1 cellular context compared by ENCODE assay signal in the genomic region with DNA sequence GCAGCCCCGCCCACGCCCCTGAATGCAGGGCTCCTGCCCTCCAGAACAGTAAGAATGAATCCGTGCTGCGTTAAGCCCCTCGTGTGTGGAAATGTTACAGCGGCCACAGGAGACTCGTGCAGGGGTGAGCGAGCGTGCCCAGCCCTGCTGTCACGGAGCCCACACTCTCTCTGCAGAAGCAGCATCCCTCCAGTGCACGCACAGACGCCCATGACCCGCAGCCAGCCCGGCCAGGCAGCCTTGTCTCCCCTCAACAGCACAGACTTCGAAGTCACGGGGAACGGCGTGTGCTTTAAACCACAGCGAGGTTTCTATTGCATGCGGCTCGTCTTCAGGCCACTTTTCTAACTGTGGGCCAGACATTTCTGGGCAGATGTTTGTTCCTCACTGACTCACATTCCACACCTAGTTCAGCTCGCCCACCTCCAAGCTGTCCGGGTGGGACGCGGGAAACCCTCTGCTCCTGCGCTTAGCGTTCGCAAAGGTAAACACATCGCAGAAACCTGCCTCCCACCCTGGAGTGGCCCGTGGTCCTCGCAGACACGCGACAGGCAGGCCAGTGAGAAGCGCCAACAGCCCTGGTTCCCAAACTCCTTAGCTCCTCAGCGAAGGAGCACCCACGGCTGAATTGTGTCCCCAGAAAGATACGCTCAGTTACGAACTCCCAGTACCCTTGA.
TF ChIP-seq lines count a peak whose summit lies in the region.

No MANE protein-coding gene starts in this region.

TF ChIP-seq in Ishikawa, 13 proteins besides CTCF, POLR2A, EP300 and RAD21 (continued from another document):
- TF ChIP-seq NFIC (IDR thresholded peaks at IDR 0.05), result no peak
